ENCODE assay signal across 8 cellular contexts in genomic region chr4:147682755-147683154, GRCh38.
DNase-seq lines count a peak whose midpoint lies in the region; ATAC-seq and TF ChIP-seq lines count a peak whose summit lies in the region.

No MANE protein-coding gene starts in this region.

- H3K4me1 ChIP-seq in DOHH2 (ENCODE audit: control insufficient read depth, low read length) (peaks cover 14% of the 10 kb centered on the region), OCI-LY1 (ENCODE audit: insufficient read depth, low read length, severe bottlenecking) (peaks cover 16% of the 10 kb centered on the region), endocrine pancreas (ENCODE audit: control insufficient read depth, insufficient read depth, low read length) (no peaks in the 10 kb centered on the region), neutrophil (ENCODE audit: control insufficient read depth in 1 of 2, insufficient read depth in 1 of 2, low read depth in 1 of 2, low read length in 1 of 2) (peaks cover 16 to 19% of the 10 kb centered on the region in 2 experiments)

- CTCF ChIA-PET in RWPE1 (lab: Yijun Ruan, JAX): interaction anchor here (1.8 kb wide), 1 partner anchor 184 kb away, joined by 8 read pairs; no protein-coding TSS in a partner anchor

- POLR2A ChIA-PET in RWPE1 (lab: Yijun Ruan, JAX; ENCODE audit: low non-redundant PET): interaction anchor here (1.7 kb wide), 1 partner anchor 65 kb away, joined by 7 read pairs; the partner anchor contains the start of gene TMEM184C

- H3K27ac ChIP-seq in DOHH2 (ENCODE audit: low read depth, low read length) (no peak overlapping the region), OCI-LY1 (ENCODE audit: low read depth, low read length, poor library complexity, severe bottlenecking) (no peak overlapping the region), neutrophil (peak overlapping the region; percentile 91), RWPE1 (no peak overlapping the region)

- H3K9ac ChIP-seq in OCI-LY1 (ENCODE audit: low read length) (peak overlapping the region; percentile 89), endocrine pancreas (ENCODE audit: control insufficient read depth, insufficient read depth, low read length) (no peak overlapping the region)

- DNase-seq in RWPE1 (ENCODE audit: low spot score) (no peak), hippocampal formation (lab: John Stamatoyannopoulos, UW) (no peak)
- DNase-seq in stimulated activated naive CD4-positive, alpha-beta T cell treated with Interleukin-2 at 50 U/mL for 16 hours (lab: John Stamatoyannopoulos, UW): no peak

- H3K27me3 ChIP-seq in DOHH2 (ENCODE audit: control insufficient read depth, low read length) (no peaks in the 10 kb centered on the region), OCI-LY1 (ENCODE audit: insufficient read depth, low read length) (no peaks in the 10 kb centered on the region), endocrine pancreas (ENCODE audit: control insufficient read depth, insufficient read depth, low read length) (no peaks in the 10 kb centered on the region), neutrophil (no peaks in the 10 kb centered on the region)

- no peak for ATAC-seq in HG03280 (IDR thresholded peaks at IDR 0.05; ENCODE audit: unreplicated experiment)

- H3K4me2 ChIP-seq in DOHH2 (ENCODE audit: low read length) (peak overlapping the region; percentile 78), OCI-LY1 (ENCODE audit: low read length) (peak overlapping the region; percentile 96)

- H3K9me3 ChIP-seq in DOHH2 (ENCODE audit: control insufficient read depth, insufficient read depth, low read length) (no peaks in the 10 kb centered on the region), OCI-LY1 (ENCODE audit: low read length) (no peaks in the 10 kb centered on the region), endocrine pancreas (ENCODE audit: control insufficient read depth, low read length) (no peaks in the 10 kb centered on the region), neutrophil (no peaks in the 10 kb centered on the region)

- TF ChIP-seq CTCF in DOHH2 (IDR thresholded peaks at IDR 0.05; ENCODE audit: low read depth, low read length, poor library complexity, severe bottlenecking) (no peak), OCI-LY1 (IDR thresholded peaks at IDR 0.05; ENCODE audit: low read length) (no peak), neutrophil (IDR thresholded peaks at IDR 0.05) (no peak), RWPE1 (conservative IDR thresholded peaks at IDR 0.05; ENCODE audit: low read depth) (no peak)

- H4K20me1 ChIP-seq in DOHH2 (ENCODE audit: control insufficient read depth, insufficient read depth, low read depth, low read length) (no peaks in the 10 kb centered on the region), OCI-LY1 (ENCODE audit: insufficient read depth, low read length) (no peaks in the 10 kb centered on the region)

- no peaks in the 10 kb centered on the region for H3F3A ChIP-seq in DOHH2 (ENCODE audit: control insufficient read depth, insufficient read depth)
- H3F3A ChIP-seq in OCI-LY1 (ENCODE audit: insufficient read depth, low read length): no peaks in the 10 kb centered on the region

- H3K4me3 ChIP-seq in DOHH2 (ENCODE audit: low read length): peak overlapping the region; percentile 94
- H3K4me3 ChIP-seq in OCI-LY1 (ENCODE audit: low read depth, low read length, poor library complexity, severe bottlenecking): peak overlapping the region; percentile 85
- peak overlapping the region; percentile 83 for H3K4me3 ChIP-seq in endocrine pancreas (ENCODE audit: control insufficient read depth, insufficient read depth, low read length)
- H3K4me3 ChIP-seq in neutrophil (ENCODE audit: low read depth in 1 of 2, low read length in 1 of 2): peak overlapping the region; percentile 81 to 95

- H3K36me3 ChIP-seq in DOHH2 (ENCODE audit: control insufficient read depth, low read length): peaks cover 19% of the 10 kb centered on the region
- H3K36me3 ChIP-seq in OCI-LY1 (ENCODE audit: insufficient read depth, low read length): peaks cover 24% of the 10 kb centered on the region
- H3K36me3 ChIP-seq in endocrine pancreas (ENCODE audit: control insufficient read depth, insufficient read depth, low read length): no peaks in the 10 kb centered on the region
- H3K36me3 ChIP-seq in neutrophil: peaks cover 16% of the 10 kb centered on the region

- peaks cover 60% of the 10 kb centered on the region for H3K79me2 ChIP-seq in DOHH2 (ENCODE audit: control insufficient read depth, low read length)
- H3K79me2 ChIP-seq in OCI-LY1 (ENCODE audit: insufficient read depth, low read length): peaks cover 12% of the 10 kb centered on the region; the same call in 1 of the 2 replicates

- H3K9me2 ChIP-seq in DOHH2 (replicated peaks; ENCODE audit: control insufficient read depth, low read length) (no peaks in the 10 kb centered on the region), OCI-LY1 (ENCODE audit: low read depth, low read length) (no peaks in the 10 kb centered on the region)

- H2AFZ ChIP-seq in OCI-LY1 (ENCODE audit: low read length): no peak overlapping the region
